In genomic region chr15:75329571-75329970, GRCh38 we compare ENCODE assay signal across 25 cellular contexts. TPM values are rescaled to one million over a fixed set of nuclear protein-coding genes. Genes with fewer than 3 reads are reported as not detected.
A peak's percentile ranks its signal among the peaks of the same experiment; 100 is the strongest.
DNase-seq lines count a peak whose midpoint lies in the region; ATAC-seq, FAIRE-seq and TF ChIP-seq lines count a peak whose summit lies in the region.
"Had no signal": no experiment of that assay in that cellular context is flagged by ENCODE, and none has a peak within 500 bp of the region (broad histone marks: within the 10 kb centered on the region; RNA-seq: fewer than 3 reads in every experiment).

No MANE protein-coding gene starts in this region.

- H3K4me2 ChIP-seq in A549 (no peak overlapping the region), K562 (ENCODE audit: insufficient read depth, low read length) (no peak overlapping the region)
- H3K4me2 ChIP-seq: BLaER1 treated with 17β-estradiol and CSF1 and Interleukin-3, amounts not matched to agents 10 nM and 100 nM had no signal

- intact Hi-C loops in Panc1 (cut with micrococcal nuclease; ENCODE audit: unreplicated experiment), result no loop called here
- intact Hi-C loops in K562 (cut with micrococcal nuclease), result no loop called here
- intact Hi-C loops in sigmoid colon (cut with DNase I), result no loop called here

- TF ChIP-seq RAD21 in A549 (conservative IDR thresholded peaks at IDR 0.05 in 1 of 2, IDR thresholded peaks at IDR 0.05 in 1 of 2) (no peak), K562 (CRISPR knock-in tag; conservative IDR thresholded peaks at IDR 0.05 in 1 of 2, IDR thresholded peaks at IDR 0.05 in 1 of 2) (no peak)

- H3K4me3 ChIP-seq in A549, result no peak overlapping the region
- no peak overlapping the region for H3K4me3 ChIP-seq in Panc1 (ENCODE audit: low read depth in 2 of 2, low read length in 2 of 2)
- no peak overlapping the region for H3K4me3 ChIP-seq in K562
- no peak overlapping the region for H3K4me3 ChIP-seq in sigmoid colon
- H3K4me3 ChIP-seq: BLaER1 treated with 17β-estradiol and CSF1 and Interleukin-3, amounts not matched to agents 10 nM and 100 nM; GM12878; HAP-1 had no signal

- DNase-seq in A549 (ENCODE audit: low read depth in 1 of 2, low spot score in 1 of 2) (no peak), Panc1 (ENCODE audit: low read depth, low spot score) (no peak), K562 (ENCODE audit: extremely low read depth in 1 of 4, low spot score in 3 of 4) (no peak), sigmoid colon (peak; percentile 45), amygdala (lab: John Stamatoyannopoulos, UW) (no peak), AG08395 (ENCODE audit: low spot score) (no peak)
- DNase-seq: 8988T; AML-193; BE2C; CD4-positive, alpha-beta T cell; CD8-positive, alpha-beta memory T cell; DMS 273 treated with DMSO at 0.1 percent for 48 hours; DMS79; EL; GDM1; GOT3 had no signal

- ATAC-seq in A549, result peak; percentile 72 to 76; a peak in 5 of 6 replicates
- ATAC-seq in Panc1, result peak; percentile 63; the same call in 1 of the 2 replicates
- peak; percentile 75 for ATAC-seq in K562
- no peak for ATAC-seq in GM21619 (IDR thresholded peaks at IDR 0.05; ENCODE audit: unreplicated experiment)
- ATAC-seq: GM12878 had no signal

- H3K27me3 ChIP-seq in Panc1 (ENCODE audit: control insufficient read depth, insufficient read depth, low read length), result no peaks in the 10 kb centered on the region
- no peaks in the 10 kb centered on the region for H3K27me3 ChIP-seq in K562 (ENCODE audit: control insufficient read depth in 2 of 2, insufficient read depth in 2 of 2, low read length in 2 of 2)
- no peaks in the 10 kb centered on the region for H3K27me3 ChIP-seq in sigmoid colon
- H3K27me3 ChIP-seq: BE2C; BLaER1 treated with 17β-estradiol and CSF1 and Interleukin-3, amounts not matched to agents 10 nM and 100 nM had no signal

- H4K20me1 ChIP-seq in K562 (replicated peaks; ENCODE audit: control insufficient read depth, insufficient read depth, low read length), result no peaks in the 10 kb centered on the region
- H4K20me1 ChIP-seq: BLaER1 treated with 17β-estradiol and CSF1 and Interleukin-3, amounts not matched to agents 10 nM and 100 nM had no signal

- FAIRE-seq in A549 (lab: Jason Lieb, UNC), result no peak
- no peak for FAIRE-seq in K562 (lab: Jason Lieb, UNC)
- FAIRE-seq: D721Med, GM12878, GM19239, H54 had no signal

- 94% methylated on average over 2 of the region's 2 CpGs for WGBS in A549 (ENCODE audit: missing lambda C conversion rate)
- WGBS in K562 (ENCODE audit: insufficient coverage, low coverage, missing lambda C conversion rate), result 50% methylated on average over 1 of the region's 2 CpGs
- WGBS in sigmoid colon, 2 donors, result 94 to 98% methylated on average over 2 of the region's 2 CpGs

- H2AFZ ChIP-seq in K562 (ENCODE audit: low read depth, low read length), result no peak overlapping the region

- H3K9me1 ChIP-seq in K562 (ENCODE audit: control insufficient read depth, insufficient read depth, low read length), result no peaks in the 10 kb centered on the region

- POLR2A ChIA-PET in A549 (lab: Yijun Ruan, JAX) (interaction anchor here (0.5 kb wide), 1 partner anchor 219 kb away, joined by 3 read pairs; no protein-coding TSS in a partner anchor), Panc1 (lab: Charles Lee) (interaction anchor here (0.6 kb wide), 1 partner anchor 295 kb away, joined by 3 read pairs; no protein-coding TSS in a partner anchor), K562 (lab: Yijun Ruan, JAX) (interaction anchor here (0.7 kb wide), 1 partner anchor 262 kb away, joined by 3 read pairs; no protein-coding TSS in a partner anchor)

- no peaks in the 10 kb centered on the region for H3K4me1 ChIP-seq in A549
- no peaks in the 10 kb centered on the region for H3K4me1 ChIP-seq in Panc1 (ENCODE audit: control insufficient read depth, insufficient read depth, low read length)
- H3K4me1 ChIP-seq in K562 (replicated peaks in 1 of 2; ENCODE audit: control insufficient read depth in 2 of 2, insufficient read depth in 2 of 2, low read length in 2 of 2), result no peaks in the 10 kb centered on the region; a peak in 1 of 5 replicates
- no peaks in the 10 kb centered on the region for H3K4me1 ChIP-seq in sigmoid colon
- H3K4me1 ChIP-seq: BE2C, HAP-1 had no signal

- TF ChIP-seq EP300 in A549 (IDR thresholded peaks at IDR 0.05), result no peak
- no peak for TF ChIP-seq EP300 in K562 (IDR thresholded peaks at IDR 0.05; ENCODE audit: low read length)
- no peak for TF ChIP-seq EP300 in sigmoid colon (IDR thresholded peaks at IDR 0.05)

- in situ Hi-C loops in Panc1 (cut with HindIII; ENCODE audit: low pct_unique_long_range_greater_than_20kb, low sequenced_read_pairs) (no loop called here), K562 (cut with MboI) (loop anchor here (10.0 kb wide), 1 partner anchor 785 kb away; no protein-coding TSS in a partner anchor)

- no peak overlapping the region for H3K9ac ChIP-seq in K562 (ENCODE audit: insufficient read depth in 1 of 2, low read depth in 2 of 2, low read length in 2 of 2)
- H3K9ac ChIP-seq: BLaER1 treated with 17β-estradiol and CSF1 and Interleukin-3, amounts not matched to agents 10 nM and 100 nM had no signal

- no peaks in the 10 kb centered on the region for H3K79me2 ChIP-seq in K562 (ENCODE audit: control insufficient read depth, insufficient read depth, low read length)

- TF ChIP-seq CTCF in A549 (IDR thresholded peaks at IDR 0.05), result no peak
- no peak for TF ChIP-seq CTCF in Panc1 (IDR thresholded peaks at IDR 0.05)
- TF ChIP-seq CTCF in K562 (IDR thresholded peaks at IDR 0.05 in 2 of 3, conservative IDR thresholded peaks at IDR 0.05 in 1 of 3; ENCODE audit: insufficient read depth in 2 of 3, low read depth in 1 of 3, low read length in 3 of 3), result no peak
- no peak for TF ChIP-seq CTCF in sigmoid colon (IDR thresholded peaks at IDR 0.05)

- H3K9me3 ChIP-seq in A549, result no peaks in the 10 kb centered on the region
- no peaks in the 10 kb centered on the region for H3K9me3 ChIP-seq in Panc1 (ENCODE audit: control insufficient read depth, insufficient read depth, low read depth, low read length)
- H3K9me3 ChIP-seq in K562 (replicated peaks; ENCODE audit: control insufficient read depth, insufficient read depth, low read depth, low read length), result no peaks in the 10 kb centered on the region
- H3K9me3 ChIP-seq in sigmoid colon, result no peaks in the 10 kb centered on the region
- H3K9me3 ChIP-seq: BE2C; BLaER1 treated with 17β-estradiol and CSF1 and Interleukin-3, amounts not matched to agents 10 nM and 100 nM; HAP-1 had no signal

- no peak overlapping the region for H3K27ac ChIP-seq in A549
- no peak overlapping the region for H3K27ac ChIP-seq in Panc1 (ENCODE audit: low read length)
- H3K27ac ChIP-seq in K562 (ENCODE audit: extremely low read depth, low read depth, low read length), result no peak overlapping the region
- no peak overlapping the region for H3K27ac ChIP-seq in sigmoid colon
- H3K27ac ChIP-seq: BLaER1 treated with 17β-estradiol and CSF1 and Interleukin-3, amounts not matched to agents 10 nM and 100 nM had no signal

- TF ChIP-seq POLR2A in A549 (IDR thresholded peaks at IDR 0.05; ENCODE audit: low read length) (no peak), K562 (conservative IDR thresholded peaks at IDR 0.05) (no peak), sigmoid colon (IDR thresholded peaks at IDR 0.05) (no peak)

- H3K36me3 ChIP-seq in Panc1 (ENCODE audit: control insufficient read depth, insufficient read depth, low read length), result no peaks in the 10 kb centered on the region
- no peaks in the 10 kb centered on the region for H3K36me3 ChIP-seq in K562 (ENCODE audit: control insufficient read depth, insufficient read depth, low read length)
- no peaks in the 10 kb centered on the region for H3K36me3 ChIP-seq in sigmoid colon
- H3K36me3 ChIP-seq: BE2C; BLaER1 treated with 17β-estradiol and CSF1 and Interleukin-3, amounts not matched to agents 10 nM and 100 nM; HAP-1 had no signal

- BruUV-seq in Panc1 (replicated peaks; lab: Mats Ljungman, UMichigan), result no TSS peak
- BruUV-seq in K562 (replicated peaks; lab: Mats Ljungman, UMichigan), result no TSS peak

- CTCF ChIA-PET in A549 (lab: Yijun Ruan, JAX), result interaction anchor here (0.6 to 2.6 kb wide), 4 partner anchors 8 to 38 kb away, joined by 3 to 10 read pairs (median 6); no protein-coding TSS in a partner anchor
- CTCF ChIA-PET in Panc1 (lab: Charles Lee), result no interaction called here
- CTCF ChIA-PET in K562 (lab: Yijun Ruan, JAX; ENCODE audit: low intra/inter-chr PET ratio), result interaction anchor here (0.7 kb wide), 1 partner anchor 472 kb away, joined by 3 read pairs; no protein-coding TSS in a partner anchor

RNA-seq across cellular contexts. Expression of gene COMMD4, which starts 6.3 kb away (rescaled TPM):
- 88.0 and 98.3 TPM in 2 replicates for polyA plus RNA-seq in A549 (2011; rRNA removed)
- 396 and 403 TPM in 2 replicates for polyA plus RNA-seq in A549 (2012; cell fraction: cytosol; rRNA removed)
- 402 and 454 TPM in 2 replicates for polyA plus RNA-seq in A549 (2012; cell fraction: nucleus; rRNA removed)
- 203 to 222 TPM (median 220 TPM) in 3 replicates for polyA plus RNA-seq in A549 (2017; fragmentation: RNase III; extraction: RNeasy Plus Mini Kit Qiagen cat#74134 plus additional on column Dnase treatment)
- 38.3 and 50.6 TPM in 2 replicates for polyA minus RNA-seq in A549 (2011; rRNA and poly(A)+ RNA removed)
- 250 TPM for total RNA-seq in Panc1 (2021; ENCODE audit: unreplicated experiment)
- 218 TPM for polyA plus RNA-seq in Panc1 (2012; ENCODE audit: insufficient read length)
- 37.7 and 74.6 TPM in 2 replicates for total RNA-seq in K562 (2011; cell fraction: chromatin; rRNA removed; ENCODE audit: low replicate concordance)
- 69.5 and 77.8 TPM in 2 replicates for total RNA-seq in K562 (2011; cell fraction: nucleolus; rRNA removed)
- 44.1 and 45.0 TPM in 2 replicates for total RNA-seq in K562 (2011; cell fraction: nucleoplasm; rRNA removed)
- total RNA-seq in K562 (2014; rRNA removed), result 137 and 140 TPM in 2 replicates
- total RNA-seq in K562 (2014; rRNA removed; fragmentation: Illumina TruSeq; extraction: Trizol), result 35.6 and 50.0 TPM in 2 replicates
- 63.2 and 63.9 TPM in 2 replicates for total RNA-seq in K562 (2015; rRNA removed; fragmentation: Illumina TruSeq; extraction: Trizol)
- 104 and 112 TPM in 2 replicates for total RNA-seq in K562 (2021)
- 77.1 and 77.6 TPM in 2 replicates for polyA plus RNA-seq in K562 (2011; rRNA removed)
- polyA plus RNA-seq in K562 (2011; cell fraction: cytosol; rRNA removed), result 125 and 225 TPM in 2 replicates
- polyA plus RNA-seq in K562 (2011; cell fraction: nucleus; rRNA removed), result 190 and 266 TPM in 2 replicates
- polyA plus RNA-seq in K562 (2012), result 85.8 and 110 TPM in 2 replicates
- 43.9 and 64.1 TPM in 2 replicates for polyA plus RNA-seq in K562 (2014; fragmentation: Illumina TruSeq; extraction: Trizol)
- 10 to 100 TPM; 20.4 to 39.2 TPM for polyA plus RNA-seq in K562 (2014; fragmentation: Nextera tagmentation; extraction: Ambion mirVana)
- 124 and 138 TPM in 2 replicates for polyA plus RNA-seq in K562 (2014; rRNA removed)
- 19.7 and 25.0 TPM in 2 replicates for polyA minus RNA-seq in K562 (2011; rRNA and poly(A)+ RNA removed)
- polyA minus RNA-seq in K562 (2011; cell fraction: cytosol; rRNA and poly(A)+ RNA removed), result 25.5 and 34.4 TPM in 2 replicates
- polyA minus RNA-seq in K562 (2011; cell fraction: nucleus; rRNA and poly(A)+ RNA removed), result 14.5 and 15.6 TPM in 2 replicates
- 10 to 100 TPM; 37.8 to 54.3 (median 49.3) TPM for total RNA-seq in sigmoid colon
- 100 to 1,000 TPM in 1 of 3 donors, 10 to 100 TPM in 2; 87.9 to 115 (median 98.5) TPM for polyA plus RNA-seq in sigmoid colon

RNA-seq across cellular contexts. Expression of gene NEIL1, which starts 17.3 kb away (rescaled TPM):
- 3.2 and 5.6 TPM in 2 replicates for polyA plus RNA-seq in A549 (2011; rRNA removed)
- 3.0 and 3.5 TPM in 2 replicates for polyA plus RNA-seq in A549 (2012; cell fraction: cytosol; rRNA removed)
- 23.0 and 26.2 TPM in 2 replicates for polyA plus RNA-seq in A549 (2012; cell fraction: nucleus; rRNA removed)
- polyA plus RNA-seq in A549 (2017; fragmentation: RNase III; extraction: RNeasy Plus Mini Kit Qiagen cat#74134 plus additional on column Dnase treatment), result 4.9 to 7.2 TPM (median 6.8 TPM) in 3 replicates
- polyA minus RNA-seq in A549 (2011; rRNA and poly(A)+ RNA removed), result 0.58 and 1.9 TPM in 2 replicates
- 3.4 TPM for total RNA-seq in Panc1 (2021; ENCODE audit: unreplicated experiment)
- polyA plus RNA-seq in Panc1 (2012; ENCODE audit: insufficient read length), result 9.3 TPM
- total RNA-seq in K562 (2011; cell fraction: chromatin; rRNA removed; ENCODE audit: low replicate concordance), result 11.2 and 20.7 TPM in 2 replicates
- 8.3 and 11.8 TPM in 2 replicates for total RNA-seq in K562 (2011; cell fraction: nucleolus; rRNA removed)
- 11.4 and 13.4 TPM in 2 replicates for total RNA-seq in K562 (2011; cell fraction: nucleoplasm; rRNA removed)
- total RNA-seq in K562 (2014; rRNA removed), result 2.5 and 3.2 TPM in 2 replicates
- total RNA-seq in K562 (2014; rRNA removed; fragmentation: Illumina TruSeq; extraction: Trizol), result 0.80 and 1.4 TPM in 2 replicates
- 1.6 and 2.4 TPM in 2 replicates for total RNA-seq in K562 (2015; rRNA removed; fragmentation: Illumina TruSeq; extraction: Trizol)
- total RNA-seq in K562 (2021), result 3.7 and 4.9 TPM in 2 replicates
- polyA plus RNA-seq in K562 (2011; rRNA removed), result 4.3 and 6.1 TPM in 2 replicates
- 3.5 and 5.2 TPM in 2 replicates for polyA plus RNA-seq in K562 (2011; cell fraction: cytosol; rRNA removed)
- 46.3 and 51.2 TPM in 2 replicates for polyA plus RNA-seq in K562 (2011; cell fraction: nucleus; rRNA removed)
- 5.2 and 14.4 TPM in 2 replicates for polyA plus RNA-seq in K562 (2012)
- polyA plus RNA-seq in K562 (2014; fragmentation: Illumina TruSeq; extraction: Trizol), result 1.7 and 3.1 TPM in 2 replicates
- under 1 TPM; 0.14 to 0.28 TPM for polyA plus RNA-seq in K562 (2014; fragmentation: Nextera tagmentation; extraction: Ambion mirVana)
- polyA plus RNA-seq in K562 (2014; rRNA removed), result 4.0 and 7.1 TPM in 2 replicates
- 0.32 and 1.8 TPM in 2 replicates for polyA minus RNA-seq in K562 (2011; rRNA and poly(A)+ RNA removed)
- 1.5 TPM in 1 of 2 replicates, not detected in the other for polyA minus RNA-seq in K562 (2011; cell fraction: cytosol; rRNA and poly(A)+ RNA removed)
- 7.0 and 9.9 TPM in 2 replicates for polyA minus RNA-seq in K562 (2011; cell fraction: nucleus; rRNA and poly(A)+ RNA removed)
- total RNA-seq in sigmoid colon, result 10 to 100 TPM; 17.5 to 51.5 (median 34.9) TPM
- polyA plus RNA-seq in sigmoid colon, result 10 to 100 TPM in 1 of 3 donors, 1 to 10 TPM in 2; 5.4 to 31.1 (median 6.5) TPM

RNA-seq across cellular contexts. Expression of gene MAN2C1, which starts 38.8 kb away (rescaled TPM):
- polyA plus RNA-seq in A549 (2011; rRNA removed), result 47.7 and 66.3 TPM in 2 replicates
- 62.7 and 70.5 TPM in 2 replicates for polyA plus RNA-seq in A549 (2012; cell fraction: cytosol; rRNA removed)
- 983 and 1,042 TPM in 2 replicates for polyA plus RNA-seq in A549 (2012; cell fraction: nucleus; rRNA removed)
- 114 to 126 TPM (median 117 TPM) in 3 replicates for polyA plus RNA-seq in A549 (2017; fragmentation: RNase III; extraction: RNeasy Plus Mini Kit Qiagen cat#74134 plus additional on column Dnase treatment)
- polyA minus RNA-seq in A549 (2011; rRNA and poly(A)+ RNA removed), result 91.7 and 99.0 TPM in 2 replicates
- total RNA-seq in Panc1 (2021; ENCODE audit: unreplicated experiment), result 127 TPM
- polyA plus RNA-seq in Panc1 (2012; ENCODE audit: insufficient read length), result 91.4 TPM
- total RNA-seq in K562 (2011; cell fraction: chromatin; rRNA removed; ENCODE audit: low replicate concordance), result 633 and 1,544 TPM in 2 replicates
- 797 and 878 TPM in 2 replicates for total RNA-seq in K562 (2011; cell fraction: nucleolus; rRNA removed)
- 564 and 599 TPM in 2 replicates for total RNA-seq in K562 (2011; cell fraction: nucleoplasm; rRNA removed)
- total RNA-seq in K562 (2014; rRNA removed), result 57.9 and 67.5 TPM in 2 replicates
- total RNA-seq in K562 (2014; rRNA removed; fragmentation: Illumina TruSeq; extraction: Trizol), result 27.9 and 31.6 TPM in 2 replicates
- 40.2 and 42.5 TPM in 2 replicates for total RNA-seq in K562 (2015; rRNA removed; fragmentation: Illumina TruSeq; extraction: Trizol)
- 113 and 120 TPM in 2 replicates for total RNA-seq in K562 (2021)
- polyA plus RNA-seq in K562 (2011; rRNA removed), result 39.9 and 91.5 TPM in 2 replicates
- polyA plus RNA-seq in K562 (2011; cell fraction: cytosol; rRNA removed), result 30.2 and 49.4 TPM in 2 replicates
- polyA plus RNA-seq in K562 (2011; cell fraction: nucleus; rRNA removed), result 857 and 879 TPM in 2 replicates
- 81.4 and 162 TPM in 2 replicates for polyA plus RNA-seq in K562 (2012)
- 38.4 and 56.1 TPM in 2 replicates for polyA plus RNA-seq in K562 (2014; fragmentation: Illumina TruSeq; extraction: Trizol)
- polyA plus RNA-seq in K562 (2014; fragmentation: Nextera tagmentation; extraction: Ambion mirVana), result 1 to 10 TPM; 2.0 TPM
- polyA plus RNA-seq in K562 (2014; rRNA removed), result 101 and 141 TPM in 2 replicates
- 29.4 and 33.9 TPM in 2 replicates for polyA minus RNA-seq in K562 (2011; rRNA and poly(A)+ RNA removed)
- 23.8 and 30.6 TPM in 2 replicates for polyA minus RNA-seq in K562 (2011; cell fraction: cytosol; rRNA and poly(A)+ RNA removed)
- polyA minus RNA-seq in K562 (2011; cell fraction: nucleus; rRNA and poly(A)+ RNA removed), result 176 and 218 TPM in 2 replicates
- 100 to 1,000 TPM in 3 of 4 donors, 10 to 100 TPM in 1; 94.2 to 221 (median 132) TPM for total RNA-seq in sigmoid colon
- 100 to 1,000 TPM in 1 of 3 donors, 10 to 100 TPM in 2; 18.0 to 146 (median 22.0) TPM for polyA plus RNA-seq in sigmoid colon

RNA-seq across cellular contexts. Expression of gene GOLGA6D, which starts 46.9 kb away (rescaled TPM):
- polyA plus RNA-seq in A549 (2011; rRNA removed) (0.03 and 0.07 TPM in 2 replicates), A549 (2017; fragmentation: RNase III; extraction: RNeasy Plus Mini Kit Qiagen cat#74134 plus additional on column Dnase treatment) (0.04 to 0.05 TPM in 2 of 3 replicates, not detected in the other), K562 (2011; rRNA removed) (not detected in 2 replicates), K562 (2014; fragmentation: Illumina TruSeq; extraction: Trizol) (not detected in 2 replicates), K562 (2014; fragmentation: Nextera tagmentation; extraction: Ambion mirVana) (not detected), K562 (2014; rRNA removed) (not detected in 2 replicates), sigmoid colon (not detected)
- polyA plus RNA-seq in A549 (2012; cell fraction: cytosol; rRNA removed), result not detected in 2 replicates
- polyA plus RNA-seq in A549 (2012; cell fraction: nucleus; rRNA removed), result not detected in 2 replicates
- not detected in 2 replicates for polyA minus RNA-seq in A549 (2011; rRNA and poly(A)+ RNA removed)
- total RNA-seq in Panc1 (2021; ENCODE audit: unreplicated experiment) (not detected), K562 (2014; rRNA removed) (not detected in 2 replicates), K562 (2014; rRNA removed; fragmentation: Illumina TruSeq; extraction: Trizol) (not detected in 2 replicates), K562 (2015; rRNA removed; fragmentation: Illumina TruSeq; extraction: Trizol) (not detected in 2 replicates), K562 (2021) (not detected in 2 replicates), sigmoid colon (not detected)
- polyA plus RNA-seq in Panc1 (2012; ENCODE audit: insufficient read length), result not detected
- not detected in 2 replicates for total RNA-seq in K562 (2011; cell fraction: chromatin; rRNA removed; ENCODE audit: low replicate concordance)
- not detected in 2 replicates for total RNA-seq in K562 (2011; cell fraction: nucleolus; rRNA removed)
- not detected in 2 replicates for total RNA-seq in K562 (2011; cell fraction: nucleoplasm; rRNA removed)
- not detected in 2 replicates for polyA plus RNA-seq in K562 (2011; cell fraction: cytosol; rRNA removed)
- not detected in 2 replicates for polyA plus RNA-seq in K562 (2011; cell fraction: nucleus; rRNA removed)
- polyA plus RNA-seq in K562 (2012), result not detected in 2 replicates
- polyA minus RNA-seq in K562 (2011; rRNA and poly(A)+ RNA removed), result not detected in 2 replicates
- polyA minus RNA-seq in K562 (2011; cell fraction: cytosol; rRNA and poly(A)+ RNA removed), result not detected in 2 replicates
- not detected in 2 replicates for polyA minus RNA-seq in K562 (2011; cell fraction: nucleus; rRNA and poly(A)+ RNA removed)
- total RNA-seq: CD4-positive, alpha-beta T cell; CD8-positive, alpha-beta memory T cell; GM12878 had no signal
- polyA plus RNA-seq: AG04450; CD14-positive monocyte; CD8-positive, alpha-beta memory T cell; GM12878 had no signal
